In the genomic region with DNA sequence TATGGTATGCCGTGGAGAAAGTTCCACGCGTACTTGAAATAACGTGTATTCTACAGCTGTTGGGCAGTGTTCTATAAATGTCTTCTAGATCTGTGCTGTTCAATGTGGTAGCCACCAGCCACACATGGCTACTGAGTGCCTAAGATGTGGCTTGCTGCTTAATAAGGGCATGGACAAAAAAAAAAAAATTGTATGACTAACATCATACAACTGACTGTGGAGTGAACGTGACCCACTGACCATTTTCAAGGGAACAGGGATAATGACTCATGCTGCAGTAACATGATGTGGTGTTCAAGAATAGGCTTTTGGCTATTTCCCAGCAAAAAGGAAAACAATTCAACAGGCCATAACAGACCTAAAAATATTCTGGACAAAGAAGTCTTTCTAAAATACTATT, we compare ENCODE assay signal across 1 cellular context.
A peak's percentile ranks its signal among the peaks of the same experiment; 100 is the strongest.
TF ChIP-seq lines count a peak whose summit lies in the region.

No MANE protein-coding gene starts in this region.

TF ChIP-seq in HCT116, 20 proteins besides CTCF, POLR2A, EP300 and RAD21 (continued from another document):
- peak; percentile 91 for TF ChIP-seq FOSL1 (IDR thresholded peaks at IDR 0.05; ENCODE audit: low read depth)
